18 cellular contexts compared by ENCODE assay signal in genomic region chr16:51374346-51374745, GRCh38.
A peak's percentile ranks its signal among the peaks of the same experiment; 100 is the strongest.
DNase-seq lines count a peak whose midpoint lies in the region; ATAC-seq and TF ChIP-seq lines count a peak whose summit lies in the region.
"Had no signal": no experiment of that assay in that cellular context is flagged by ENCODE, and none has a peak within 500 bp of the region (broad histone marks: within the 10 kb centered on the region; RNA-seq: fewer than 3 reads in every experiment).

No MANE protein-coding gene starts in this region.

- no peak overlapping the region for H3K27ac ChIP-seq in neuronal stem cell (replicated peaks; ENCODE audit: low read length)
- H3K27ac ChIP-seq: left lung, right atrium auricular region, thyroid gland had no signal

- ATAC-seq in GM21723 (IDR thresholded peaks at IDR 0.05; ENCODE audit: unreplicated experiment) (no peak), HG02870 (IDR thresholded peaks at IDR 0.05; ENCODE audit: unreplicated experiment) (no peak)
- ATAC-seq: activated CD8-positive, alpha-beta memory T cell treated with anti-CD3 and anti-CD28 coated beads, Interleukin-2, amount 10 ng/mL, durations not matched to agents 7 days and 5 days; HepG2; left lung; natural killer cell had no signal

- H3K4ac ChIP-seq in neuronal stem cell (ENCODE audit: low read length), result no peak overlapping the region

- no peak overlapping the region for H3K9ac ChIP-seq in neuronal stem cell (ENCODE audit: low read depth, low read length, poor library complexity)

- peak; percentile 71 for DNase-seq in EL
- DNase-seq in RPMI7951 (ENCODE audit: low read depth), result peak; percentile 88
- DNase-seq in epithelial cell of esophagus (ENCODE audit: low read depth), result peak; percentile 40
- peak; percentile 94 for DNase-seq in renal cortical epithelial cell (ENCODE audit: low read depth)
- DNase-seq in pons (ENCODE audit: low spot score), result no peak
- DNase-seq in neuronal stem cell (ENCODE audit: low spot score), result no peak
- DNase-seq: activated CD8-positive, alpha-beta memory T cell treated with anti-CD3 and anti-CD28 coated beads, Interleukin-2, amount 10 ng/mL, durations not matched to agents 7 days and 5 days; activated naive CD4-positive, alpha-beta T cell; CD4-positive, alpha-beta T cell; central memory CD4-positive, alpha-beta T cell; left lung; natural killer cell; NCI-H1092; thyroid gland had no signal

- H3K4me1 ChIP-seq in neuronal stem cell (ENCODE audit: control insufficient read depth in 2 of 2, insufficient read depth in 1 of 2, low read depth in 1 of 2, low read length in 2 of 2), result peaks cover 0 to 7% of the 10 kb centered on the region in 2 donors
- H3K4me1 ChIP-seq: left lung, right atrium auricular region, thyroid gland had no signal

- H3K27me3 ChIP-seq in neuronal stem cell (ENCODE audit: control insufficient read depth in 3 of 3, insufficient read depth in 3 of 3, low read depth in 1 of 3, low read length in 3 of 3), result no peaks in the 10 kb centered on the region
- H3K27me3 ChIP-seq: left lung, right atrium auricular region, thyroid gland had no signal

- H3K9me3 ChIP-seq in neuronal stem cell (replicated peaks in 1 of 2; ENCODE audit: control insufficient read depth in 2 of 2, insufficient read depth in 1 of 2, low read depth in 1 of 2, low read length in 2 of 2), result peaks cover 4% of the 10 kb centered on the region in 2 donors
- H3K9me3 ChIP-seq: right atrium auricular region, thyroid gland had no signal

- no peaks in the 10 kb centered on the region for H3K79me1 ChIP-seq in neuronal stem cell (ENCODE audit: low read depth, low read length)

- no peak for TF ChIP-seq CTCF in epithelial cell of esophagus (IDR thresholded peaks at IDR 0.05; ENCODE audit: insufficient read depth, low read depth, low read length, missing control alignments)

- H2BK120ac ChIP-seq in neuronal stem cell (ENCODE audit: low read depth, low read length), result no peak overlapping the region

- no peak overlapping the region for H4K91ac ChIP-seq in neuronal stem cell (ENCODE audit: low read depth, low read length, poor library complexity)

- H3K14ac ChIP-seq in neuronal stem cell (ENCODE audit: low read length), result no peak overlapping the region

- no peak overlapping the region for H3K23ac ChIP-seq in neuronal stem cell (ENCODE audit: low read depth, low read length, poor library complexity)

- H2BK5ac ChIP-seq in neuronal stem cell (ENCODE audit: low read length), result no peak overlapping the region

- no peak overlapping the region for H2BK12ac ChIP-seq in neuronal stem cell (ENCODE audit: low read length)

- H2BK15ac ChIP-seq in neuronal stem cell (ENCODE audit: low read length), result no peak overlapping the region

- no CpG with 5 or more reads among the region's 2 CpGs for WGBS in neuronal stem cell (ENCODE audit: extremely low coverage in 2 of 2, insufficient read length in 2 of 2, insufficient replicate concordance in 1 of 2), 2 donors

- no peak overlapping the region for H4K8ac ChIP-seq in neuronal stem cell (ENCODE audit: low read depth, low read length)

- H3K18ac ChIP-seq in neuronal stem cell (ENCODE audit: low read length), result no peak overlapping the region

- no peak overlapping the region for H3K4me2 ChIP-seq in neuronal stem cell (ENCODE audit: insufficient read depth, low read length, poor library complexity, severe bottlenecking)

- H2AK5ac ChIP-seq in neuronal stem cell (ENCODE audit: low read depth, low read length), result no peak overlapping the region

- no peaks in the 10 kb centered on the region for H3K36me3 ChIP-seq in neuronal stem cell (replicated peaks in 1 of 2; ENCODE audit: control insufficient read depth in 2 of 2, insufficient read depth in 2 of 2, low read length in 2 of 2)
- H3K36me3 ChIP-seq: left lung, right atrium auricular region, thyroid gland had no signal

- no peak overlapping the region for H3K4me3 ChIP-seq in epithelial cell of esophagus (ENCODE audit: low read length)
- no peak overlapping the region for H3K4me3 ChIP-seq in neuronal stem cell (ENCODE audit: low read length in 2 of 2)
- H3K4me3 ChIP-seq: left lung, right atrium auricular region, thyroid gland had no signal

- H2AFZ ChIP-seq in neuronal stem cell (ENCODE audit: low read length), result no peak overlapping the region

Comparison
In these comparisons a context has a peak if more than half of its experiments do, and no peak if none do; other contexts are left out.
1. DNase-seq: peak in EL (single experiment), RPMI7951 (single experiment), epithelial cell of esophagus (single experiment) and renal cortical epithelial cell (single experiment); none in pons (single experiment) and neuronal stem cell (single experiment).